ENCODE assay signal across 10 cellular contexts in genomic region chr4:4519296-4519898, GRCh38. TPM values are rescaled to one million over a fixed set of nuclear protein-coding genes. Genes with fewer than 3 reads are reported as not detected.
A peak's percentile ranks its signal among the peaks of the same experiment; 100 is the strongest.
DNase-seq lines count a peak whose midpoint lies in the region; ATAC-seq and TF ChIP-seq lines count a peak whose summit lies in the region.
"Had no signal": no experiment of that assay in that cellular context is flagged by ENCODE, and none has a peak within 500 bp of the region (broad histone marks: within the 10 kb centered on the region; RNA-seq: fewer than 3 reads in every experiment).

No MANE protein-coding gene starts in this region.

- H2BK20ac ChIP-seq in H9 (ENCODE audit: low read depth, low read length, poor library complexity, severe bottlenecking): no peak overlapping the region

- H2BK5ac ChIP-seq in H9 (ENCODE audit: insufficient read length, low read length): no peak overlapping the region

- H3K27ac ChIP-seq in H9 (ENCODE audit: insufficient read length, low read depth, low read length): no peak overlapping the region
- H3K27ac ChIP-seq in adrenal gland: no peak overlapping the region
- H3K27ac ChIP-seq in left lung: no peak overlapping the region
- H3K27ac ChIP-seq in substantia nigra (ENCODE audit: low read depth, low read length, poor library complexity, severe bottlenecking): no peak overlapping the region
- H3K27ac ChIP-seq: parathyroid adenoma, SK-N-MC had no signal

- TF ChIP-seq CTCF in AG10803 (conservative IDR thresholded peaks at IDR 0.05; ENCODE audit: low read length) (peak; percentile 69), H9 (conservative IDR thresholded peaks at IDR 0.05) (peak; percentile 71), adrenal gland (IDR thresholded peaks at IDR 0.05) (peak; percentile 42 to 63 (median 58)), left lung (IDR thresholded peaks at IDR 0.05) (peak; percentile 41 to 54)

- H3K79me2 ChIP-seq in H9 (ENCODE audit: insufficient read depth, low read length): no peaks in the 10 kb centered on the region
- H3K79me2 ChIP-seq: parathyroid adenoma had no signal

- no peak for TF ChIP-seq POLR2A in adrenal gland (IDR thresholded peaks at IDR 0.05)

- H3K4me1 ChIP-seq in H9 (ENCODE audit: insufficient read depth, low read length) (no peaks in the 10 kb centered on the region; the same call in 1 of the 2 replicates), adrenal gland (replicated peaks in 1 of 2) (peaks cover 0 to 16% of the 10 kb centered on the region in 2 donors), left lung (peaks cover 4 to 5% of the 10 kb centered on the region in 2 donors)
- H3K4me1 ChIP-seq: parathyroid adenoma had no signal

- H2AK5ac ChIP-seq in H9 (ENCODE audit: insufficient read length, low read length): no peak overlapping the region

- no peaks in the 10 kb centered on the region for H4K20me1 ChIP-seq in H9 (ENCODE audit: control insufficient read depth, insufficient read depth, insufficient read length)

- H3K14ac ChIP-seq in H9 (ENCODE audit: insufficient read depth, low read length): no peak overlapping the region

- WGBS in H9 (ENCODE audit: extremely low coverage, insufficient read length, low lambda C conversion rate): no CpG with 5 or more reads among the region's 4 CpGs
- 47 to 53% (median 50%) methylated on average over 4 of the region's 4 CpGs for WGBS in adrenal gland, 4 donors

- H3K4me3 ChIP-seq in AG10803 (ENCODE audit: low read length) (peak overlapping the region; percentile 14), adrenal gland (peak overlapping the region in 1 of 4 donors; percentile 35), left lung (no peak overlapping the region)
- H3K4me3 ChIP-seq: SK-N-MC had no signal

- no peak overlapping the region for H3K4me2 ChIP-seq in H9 (ENCODE audit: insufficient read depth, insufficient read length, low read length)

- H3K36me3 ChIP-seq in adrenal gland (replicated peaks in 1 of 2) (no peaks in the 10 kb centered on the region), left lung (no peaks in the 10 kb centered on the region)

- no peaks in the 10 kb centered on the region for H3K23me2 ChIP-seq in H9 (ENCODE audit: insufficient read length, low read depth, low read length, poor library complexity, severe bottlenecking)

- no peak for ATAC-seq in left lung
- ATAC-seq in HG02763 (IDR thresholded peaks at IDR 0.05; ENCODE audit: unreplicated experiment): no peak
- no peak for ATAC-seq in naive thymus-derived CD8-positive, alpha-beta T cell

- H2BK120ac ChIP-seq in H9 (ENCODE audit: low read depth, low read length, poor library complexity, severe bottlenecking): no peak overlapping the region

- H3K9me3 ChIP-seq in H9 (ENCODE audit: control insufficient read depth, low read depth, low read length) (no peaks in the 10 kb centered on the region), adrenal gland (replicated peaks in 1 of 3) (no peaks in the 10 kb centered on the region), left lung (no peaks in the 10 kb centered on the region)

- no peak overlapping the region for H3K18ac ChIP-seq in H9 (ENCODE audit: insufficient read length, low read depth, low read length)

- no peak overlapping the region for H3K4ac ChIP-seq in H9 (ENCODE audit: low read depth, low read length)

- POLR2A ChIA-PET in naive thymus-derived CD8-positive, alpha-beta T cell (lab: Charles Lee): no interaction called here

- no peak overlapping the region for H2BK15ac ChIP-seq in H9 (ENCODE audit: low read depth, low read length)

- no peak overlapping the region for H4K8ac ChIP-seq in H9 (replicated peaks; ENCODE audit: insufficient read length, low read depth, low read length)

- H3K56ac ChIP-seq in H9 (ENCODE audit: insufficient read length, low read depth, low read length): no peak overlapping the region

- no peak overlapping the region for H4K5ac ChIP-seq in H9 (ENCODE audit: insufficient read length, low read depth, low read length)

- no peak overlapping the region for H2AFZ ChIP-seq in H9 (ENCODE audit: low read length)
- H2AFZ ChIP-seq: parathyroid adenoma had no signal

- H2BK12ac ChIP-seq in H9 (ENCODE audit: insufficient read length, low read depth, low read length): no peak overlapping the region

- peaks cover 9 to 10% of the 10 kb centered on the region in 2 experiments for H3K4me1 Mint-ChIP-seq in H9
- peaks cover 26 to 49% (median 38%) of the 10 kb centered on the region in 4 donors for H3K4me1 Mint-ChIP-seq in naive thymus-derived CD8-positive, alpha-beta T cell

- no peak overlapping the region for H3T11ph ChIP-seq in H9 (ENCODE audit: low read length)

- H3K23ac ChIP-seq in H9 (ENCODE audit: insufficient read length, low read depth, low read length): no peak overlapping the region

- H3K27me3 ChIP-seq in H9 (ENCODE audit: insufficient read depth, low read length): no peaks in the 10 kb centered on the region
- H3K27me3 ChIP-seq in adrenal gland: no peaks in the 10 kb centered on the region
- H3K27me3 ChIP-seq in left lung: no peaks in the 10 kb centered on the region

- no peaks in the 10 kb centered on the region for H3K9me3 Mint-ChIP-seq in H9
- H3K9me3 Mint-ChIP-seq in naive thymus-derived CD8-positive, alpha-beta T cell: no peaks in the 10 kb centered on the region

- intact Hi-C loops in adrenal gland (cut with DNase I): no loop called here
- intact Hi-C loops in left lung (cut with DNase I): no loop called here

- no peak overlapping the region for H4K91ac ChIP-seq in H9 (ENCODE audit: insufficient read length, low read depth, low read length)

- no peak overlapping the region for H3K9ac ChIP-seq in H9 (ENCODE audit: extremely low read depth, insufficient read length, low read length)
- H3K9ac ChIP-seq: parathyroid adenoma had no signal

- no peak overlapping the region for H3K4me3 Mint-ChIP-seq in H9
- no peak overlapping the region for H3K4me3 Mint-ChIP-seq in naive thymus-derived CD8-positive, alpha-beta T cell

- no peaks in the 10 kb centered on the region for H3K36me3 Mint-ChIP-seq in H9 (ENCODE audit: insufficient read depth in 1 of 3, low read depth in 3 of 3)
- peaks cover 0 to 4% (median 0%) of the 10 kb centered on the region in 3 donors for H3K36me3 Mint-ChIP-seq in naive thymus-derived CD8-positive, alpha-beta T cell

- DNase-seq in AG10803 (ENCODE audit: low read depth) (no peak), H9 (no peak), adrenal gland (no peak), left lung (no peak), substantia nigra (lab: John Stamatoyannopoulos, UW) (no peak)
- DNase-seq in naive thymus-derived CD8-positive, alpha-beta T cell: no peak
- no peak for DNase-seq in activated CD4-positive, alpha-beta T cell treated with anti-CD3 and anti-CD28 coated beads, Interleukin-2, amount 50 U/mL, for 48 hours

- no peaks in the 10 kb centered on the region for H3K79me1 ChIP-seq in H9 (ENCODE audit: insufficient read depth, low read depth, low read length, poor library complexity, severe bottlenecking)

- H3K27ac Mint-ChIP-seq in H9: no peak overlapping the region
- no peak overlapping the region for H3K27ac Mint-ChIP-seq in naive thymus-derived CD8-positive, alpha-beta T cell

- no peaks in the 10 kb centered on the region for H3K27me3 Mint-ChIP-seq in H9 (ENCODE audit: low read depth)
- H3K27me3 Mint-ChIP-seq in naive thymus-derived CD8-positive, alpha-beta T cell: no peaks in the 10 kb centered on the region

RNA-seq across cellular contexts. Expression of gene STX18, which starts 22.5 kb away (rescaled TPM):
- total RNA-seq in H9 (2021) (20.9 and 23.5 TPM in 2 replicates), adrenal gland (10 to 100 TPM; 28.6 to 52.9 (median 35.2) TPM), left lung (10 to 100 TPM; 18.6 to 22.7 TPM)
- 10 to 100 TPM; 39.4 to 88.5 (median 60.8) TPM for polyA plus RNA-seq in adrenal gland
- total RNA-seq in naive thymus-derived CD8-positive, alpha-beta T cell: 10 to 100 TPM; 23.6 to 24.9 TPM
- polyA plus RNA-seq in naive thymus-derived CD8-positive, alpha-beta T cell: 10 to 100 TPM; 20.0 to 21.5 (median 20.2) TPM
